ENCODE assay signal across 20 cellular contexts in the genomic region with DNA sequence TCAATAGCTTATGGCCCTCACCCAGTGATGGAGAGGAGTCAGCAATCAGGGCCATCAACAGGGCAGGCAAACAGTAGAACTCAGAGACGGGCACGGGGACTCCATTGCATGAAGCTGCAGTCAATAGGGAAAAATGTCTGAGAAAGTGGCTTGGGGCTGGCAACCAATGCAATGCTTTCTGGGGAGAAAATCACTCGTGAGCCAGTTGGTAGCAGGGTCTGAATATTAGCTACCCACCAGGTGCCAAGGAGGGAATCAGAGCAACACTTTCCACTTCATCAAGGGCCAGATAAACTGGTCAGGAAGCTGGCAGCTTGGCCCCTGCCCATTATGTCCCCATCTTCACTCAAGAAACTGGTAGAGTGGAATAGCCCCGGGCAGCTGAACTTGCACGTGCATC.
"Had no signal": no experiment of that assay in that cellular context is flagged by ENCODE, and none has a peak within 500 bp of the region (broad histone marks: within the 10 kb centered on the region; RNA-seq: fewer than 3 reads in every experiment).

No MANE protein-coding gene starts in this region.

- DNase-seq: IMR-90, Karpas-422, KG1, MG63, NCI-H1092, NCI-H1105 treated with DMSO at 0.1 percent for 48 hours, NCI-H1417 treated with DMSO at 0.1 percent for 48 hours, NCI-H187, NCI-H2029, NCI-H2081 treated with DMSO at 0.1 percent for 48 hours, NCI-H2171, NCI-H226, NCI-H446, NCI-H510A, NCI-H524 treated with DMSO at 0.1 percent for 48 hours, NCI-H69, NCI-H774, Right ventricle myocardium superior, RPMI8226, SK-N-SH had no signal

- H3K36me3 ChIP-seq: MG63 had no signal

- H3K9me3 ChIP-seq: MG63, SK-N-SH had no signal

- H3K4me3 ChIP-seq: MG63 had no signal

- H3K27me3 ChIP-seq: MG63 had no signal
